In genomic region chr10:71694039-71694471, GRCh38 we compare ENCODE assay signal across 9 cellular contexts. TPM values are rescaled to one million over a fixed set of nuclear protein-coding genes. Genes with fewer than 3 reads are reported as not detected.
DNase-seq lines count a peak whose midpoint lies in the region; ATAC-seq and TF ChIP-seq lines count a peak whose summit lies in the region.
"Had no signal": no experiment of that assay in that cellular context is flagged by ENCODE, and none has a peak within 500 bp of the region (broad histone marks: within the 10 kb centered on the region; RNA-seq: fewer than 3 reads in every experiment).

No MANE protein-coding gene starts in this region.

- TF ChIP-seq POLR2A in stomach (IDR thresholded peaks at IDR 0.05): no peak

- no peak for TF ChIP-seq EP300 in stomach (IDR thresholded peaks at IDR 0.05)

- ATAC-seq in activated naive CD4-positive, alpha-beta T cell treated with anti-CD3 and anti-CD28 coated beads, Interleukin-2, amount 50 U/mL, for 72 hours: no peak
- ATAC-seq in HG02840 (IDR thresholded peaks at IDR 0.05; ENCODE audit: low FRiP score, unreplicated experiment): peak; percentile 11
- ATAC-seq in central memory CD8-positive, alpha-beta T cell (replicated peaks; ENCODE audit: extremely low read depth, poor library complexity, severe bottlenecking): no peak
- no peak for ATAC-seq in HG02884 (IDR thresholded peaks at IDR 0.05; ENCODE audit: unreplicated experiment)
- no peak for ATAC-seq in GM23338

- no peaks in the 10 kb centered on the region for H3K27me3 ChIP-seq in stomach
- H3K27me3 ChIP-seq in GM23338 (ENCODE audit: insufficient read depth): no peaks in the 10 kb centered on the region

- peaks cover 0 to 5% of the 10 kb centered on the region in 2 donors for H3K9me3 Mint-ChIP-seq in activated naive CD4-positive, alpha-beta T cell treated with anti-CD3 and anti-CD28 coated beads, Interleukin-2, amount 50 U/mL, for 72 hours
- H3K9me3 Mint-ChIP-seq in central memory CD8-positive, alpha-beta T cell: no peaks in the 10 kb centered on the region
- H3K9me3 Mint-ChIP-seq in GM23338: peaks cover 8% of the 10 kb centered on the region
- H3K9me3 Mint-ChIP-seq: activated naive CD4-positive, alpha-beta T cell treated with anti-CD3 and anti-CD28 coated beads for 36 hours had no signal

- H3K27ac Mint-ChIP-seq in activated naive CD4-positive, alpha-beta T cell treated with anti-CD3 and anti-CD28 coated beads, Interleukin-2, amount 50 U/mL, for 72 hours: peak overlapping the region; percentile 82 to 83
- H3K27ac Mint-ChIP-seq in central memory CD8-positive, alpha-beta T cell (ENCODE audit: low read depth): peak overlapping the region; percentile 46
- no peak overlapping the region for H3K27ac Mint-ChIP-seq in GM23338
- H3K27ac Mint-ChIP-seq: activated naive CD4-positive, alpha-beta T cell treated with anti-CD3 and anti-CD28 coated beads for 36 hours had no signal

- WGBS in stomach, 5 donors: 87 to 91% (median 90%) methylated on average over 18 of the region's 18 CpGs

- H3K27ac ChIP-seq in stomach (peak overlapping the region; percentile 14 to 69 (median 44)), GM23338 (ENCODE audit: low read depth) (no peak overlapping the region)

- peaks cover 0 to 6% of the 10 kb centered on the region in 2 donors for H3K36me3 Mint-ChIP-seq in activated naive CD4-positive, alpha-beta T cell treated with anti-CD3 and anti-CD28 coated beads, Interleukin-2, amount 50 U/mL, for 72 hours
- H3K36me3 Mint-ChIP-seq in central memory CD8-positive, alpha-beta T cell (ENCODE audit: insufficient read depth): peaks cover 4% of the 10 kb centered on the region
- H3K36me3 Mint-ChIP-seq in GM23338 (ENCODE audit: low read depth): no peaks in the 10 kb centered on the region

- H3K4me3 Mint-ChIP-seq in central memory CD8-positive, alpha-beta T cell: peak overlapping the region; percentile 62
- H3K4me3 Mint-ChIP-seq in GM23338: no peak overlapping the region
- H3K4me3 Mint-ChIP-seq: activated naive CD4-positive, alpha-beta T cell treated with anti-CD3 and anti-CD28 coated beads for 36 hours had no signal

- H3K36me3 ChIP-seq in stomach: no peaks in the 10 kb centered on the region
- H3K36me3 ChIP-seq in GM23338 (ENCODE audit: insufficient read depth): no peaks in the 10 kb centered on the region

- H3K4me1 Mint-ChIP-seq in central memory CD8-positive, alpha-beta T cell: peaks cover 41% of the 10 kb centered on the region
- peaks cover 4% of the 10 kb centered on the region; the same call in 2 of the 3 replicates for H3K4me1 Mint-ChIP-seq in GM23338

- H2AFZ ChIP-seq in GM23338: no peak overlapping the region

- H3K4me3 ChIP-seq in stomach (no peak overlapping the region), GM23338 (no peak overlapping the region)

- no peaks in the 10 kb centered on the region for H3K27me3 Mint-ChIP-seq in central memory CD8-positive, alpha-beta T cell
- H3K27me3 Mint-ChIP-seq in GM23338 (ENCODE audit: insufficient read depth, low read depth, poor library complexity): no peaks in the 10 kb centered on the region

- no peak for TF ChIP-seq CTCF in stomach (IDR thresholded peaks at IDR 0.05)
- no peak for TF ChIP-seq CTCF in GM23338 (conservative IDR thresholded peaks at IDR 0.05; ENCODE audit: low read depth in 2 of 2)

- H3K4me2 ChIP-seq in GM23338: no peak overlapping the region

- H3K79me2 ChIP-seq in GM23338 (replicated peaks; ENCODE audit: insufficient read depth): no peaks in the 10 kb centered on the region

- no peaks in the 10 kb centered on the region for H3F3A ChIP-seq in GM23338 (replicated peaks; ENCODE audit: low read depth)

- no peak for DNase-seq in activated naive CD4-positive, alpha-beta T cell treated with anti-CD3 and anti-CD28 coated beads, Interleukin-2, amount 50 U/mL, for 72 hours (ENCODE audit: low spot score in 2 of 2)
- DNase-seq in activated naive CD4-positive, alpha-beta T cell (lab: John Stamatoyannopoulos, UW): no peak
- no peak for DNase-seq in central memory CD8-positive, alpha-beta T cell (ENCODE audit: low spot score in 2 of 2)
- DNase-seq in stomach: no peak
- DNase-seq in putamen (ENCODE audit: low spot score): no peak
- no peak for DNase-seq in GM23338 (ENCODE audit: low spot score)

- no peaks in the 10 kb centered on the region for H3K9me2 ChIP-seq in GM23338 (ENCODE audit: insufficient read depth)

- intact Hi-C loops in stomach (cut with DNase I; ENCODE audit: low total_unique reads): no loop called here

- H4K20me1 ChIP-seq in GM23338 (replicated peaks; ENCODE audit: insufficient read depth): no peaks in the 10 kb centered on the region

- H3K4me1 ChIP-seq in stomach (peaks cover 6 to 51% (median 26%) of the 10 kb centered on the region in 4 donors), GM23338 (ENCODE audit: insufficient read depth) (no peaks in the 10 kb centered on the region)

- H3K9me3 ChIP-seq in stomach: peaks cover 0 to 4% (median 0%) of the 10 kb centered on the region in 4 donors

TF ChIP-seq in GM23338, 12 proteins besides CTCF, POLR2A, EP300 and RAD21:
- no peak for TF ChIP-seq ZNF114 (CRISPR knock-in tag; IDR thresholded peaks at IDR 0.05)
- TF ChIP-seq EZH2 (IDR thresholded peaks at IDR 0.05; ENCODE audit: low read depth, unreplicated experiment): no peak
- no peak for TF ChIP-seq ZNF462 (CRISPR knock-in tag; IDR thresholded peaks at IDR 0.05)
- TF ChIP-seq STAT1 (IDR thresholded peaks at IDR 0.05; ENCODE audit: unreplicated experiment): no peak

RNA-seq across cellular contexts. Expression of gene C10orf105, which starts 25.5 kb away (rescaled TPM):
- under 1 TPM; 0.45 to 0.68 TPM for total RNA-seq in activated naive CD4-positive, alpha-beta T cell treated with anti-CD3 and anti-CD28 coated beads, Interleukin-2, amount 50 U/mL, for 72 hours
- total RNA-seq in stomach: not detected
- polyA plus RNA-seq in stomach: under 1 TPM in 1 of 3 donors, not detected in 2; 0.03 TPM
- 0.17 and 0.19 TPM in 2 replicates for total RNA-seq in GM23338 (2014; rRNA removed; shearing (Covaris generic))
- 0.15 and 0.19 TPM in 2 replicates for polyA plus RNA-seq in GM23338 (2016; fragmentation: Nextera tagmentation; extraction: Ambion mirVana)
